Comparison of ENCODE assay signal across 31 cellular contexts in genomic region chr16:81882559-81882958, GRCh38.
"Had no signal": no experiment of that assay in that cellular context is flagged by ENCODE, and none has a peak within 500 bp of the region (broad histone marks: within the 10 kb centered on the region; RNA-seq: fewer than 3 reads in every experiment).

No MANE protein-coding gene starts in this region.

- H3K9me3 Mint-ChIP-seq: activated CD4-positive, alpha-beta memory T cell treated with anti-CD3 and anti-CD28 coated beads for 36 hours; activated CD4-positive, alpha-beta T cell treated with anti-CD3 and anti-CD28 coated beads, Interleukin-2, amount 10 ng/mL, durations not matched to agents 24 days and 14 days; activated naive CD4-positive, alpha-beta T cell treated with anti-CD3 and anti-CD28 coated beads, Interleukin-2, amount 10 ng/mL, durations not matched to agents 7 days and 5 days; activated naive CD4-positive, alpha-beta T cell treated with anti-CD3 and anti-CD28 coated beads, Interleukin-2, amount 50 U/mL, for 72 hours; activated naive CD8-positive, alpha-beta T cell treated with anti-CD3 and anti-CD28 coated beads, Interleukin-2, amount 10 ng/mL, durations not matched to agents 7 days and 5 days; activated T-helper 1 cell treated with anti-CD3 and anti-CD28 coated beads, Interleukin-12 subunit alpha, Interleukin-12 subunit beta, Interleukin-2, Interleukin-4 antibody, amounts not matched to agents 30 ng/mL and 10 ng/mL and 1 ng/mL, durations not matched to agents 14 hours and 24 hours and 36 hours; T-helper 2 cell treated with Interferon-gamma antibody and Interleukin-4, amounts not matched to agents 5 μg/mL and 100 μg/mL, for 36 hours had no signal

- H3K27ac Mint-ChIP-seq: activated CD4-positive, alpha-beta memory T cell treated with anti-CD3 and anti-CD28 coated beads for 36 hours; activated CD4-positive, alpha-beta T cell treated with anti-CD3 and anti-CD28 coated beads for 36 hours; activated CD4-positive, alpha-beta T cell treated with anti-CD3 and anti-CD28 coated beads, Interleukin-2, amount 10 ng/mL, durations not matched to agents 24 days and 14 days; activated CD8-positive, alpha-beta memory T cell treated with anti-CD3 and anti-CD28 coated beads, Interleukin-2, amount 10 ng/mL, durations not matched to agents 7 days and 5 days; activated CD8-positive, alpha-beta T cell treated with anti-CD3 and anti-CD28 coated beads, Interleukin-2, amount 10 ng/mL, durations not matched to agents 7 days and 5 days; activated naive CD4-positive, alpha-beta T cell treated with anti-CD3 and anti-CD28 coated beads, Interleukin-2, amount 10 ng/mL, durations not matched to agents 7 days and 5 days; activated naive CD4-positive, alpha-beta T cell treated with anti-CD3 and anti-CD28 coated beads, Interleukin-2, amount 50 U/mL, for 72 hours; activated naive CD8-positive, alpha-beta T cell treated with anti-CD3 and anti-CD28 coated beads, Interleukin-2, amount 10 ng/mL, durations not matched to agents 7 days and 5 days; activated T-helper 1 cell treated with anti-CD3 and anti-CD28 coated beads, Interleukin-12 subunit alpha, Interleukin-12 subunit beta, Interleukin-2, Interleukin-4 antibody, amounts not matched to agents 30 ng/mL and 10 ng/mL and 1 ng/mL, durations not matched to agents 14 hours and 24 hours and 36 hours; brain; T-helper 17 cell; T-helper 2 cell treated with Interferon-gamma antibody and Interleukin-4, amounts not matched to agents 5 μg/mL and 100 μg/mL, for 36 hours had no signal

- FAIRE-seq: colon, endometrium, endothelial cell of umbilical vein had no signal

- H3K27me3 Mint-ChIP-seq: activated CD4-positive, alpha-beta memory T cell treated with anti-CD3 and anti-CD28 coated beads for 36 hours; activated CD4-positive, alpha-beta T cell treated with anti-CD3 and anti-CD28 coated beads for 36 hours; activated CD4-positive, alpha-beta T cell treated with anti-CD3 and anti-CD28 coated beads, Interleukin-2, amount 10 ng/mL, durations not matched to agents 24 days and 14 days; activated CD8-positive, alpha-beta memory T cell treated with anti-CD3 and anti-CD28 coated beads, Interleukin-2, amount 10 ng/mL, durations not matched to agents 7 days and 5 days; activated naive CD4-positive, alpha-beta T cell treated with anti-CD3 and anti-CD28 coated beads, Interleukin-2, amount 10 ng/mL, durations not matched to agents 7 days and 5 days; activated naive CD8-positive, alpha-beta T cell treated with anti-CD3 and anti-CD28 coated beads, Interleukin-2, amount 10 ng/mL, durations not matched to agents 7 days and 5 days had no signal

- H3K4me1 Mint-ChIP-seq: activated CD4-positive, alpha-beta T cell treated with anti-CD3 and anti-CD28 coated beads for 36 hours; activated CD4-positive, alpha-beta T cell treated with anti-CD3 and anti-CD28 coated beads, Interleukin-2, amount 10 ng/mL, durations not matched to agents 24 days and 14 days; activated CD8-positive, alpha-beta memory T cell treated with anti-CD3 and anti-CD28 coated beads, Interleukin-2, amount 10 ng/mL, durations not matched to agents 7 days and 5 days; activated naive CD4-positive, alpha-beta T cell treated with anti-CD3 and anti-CD28 coated beads, Interleukin-2, amount 10 ng/mL, durations not matched to agents 7 days and 5 days; activated naive CD8-positive, alpha-beta T cell treated with anti-CD3 and anti-CD28 coated beads, Interleukin-2, amount 10 ng/mL, durations not matched to agents 7 days and 5 days; brain; T-helper 17 cell had no signal

- DNase-seq: activated CD4-positive, alpha-beta memory T cell treated with anti-CD3 and anti-CD28 coated beads for 36 hours; activated CD4-positive, alpha-beta T cell treated with anti-CD3 and anti-CD28 coated beads for 36 hours; activated CD4-positive, alpha-beta T cell treated with anti-CD3 and anti-CD28 coated beads, Interleukin-2, amount 10 ng/mL, durations not matched to agents 24 days and 14 days; activated CD4-positive, CD25-positive, alpha-beta regulatory T cell; activated CD4-positive, CD25-positive, alpha-beta regulatory T cell treated with anti-CD3 and anti-CD28 coated beads, Interleukin-2, amount 50 U/mL, for 72 hours; activated CD8-positive, alpha-beta memory T cell treated with anti-CD3 and anti-CD28 coated beads, Interleukin-2, amount 10 ng/mL, durations not matched to agents 7 days and 5 days; activated CD8-positive, alpha-beta memory T cell treated with anti-CD3 and anti-CD28 coated beads, Interleukin-2, amount 50 U/mL, for 4 hours; activated CD8-positive, alpha-beta T cell treated with anti-CD3 and anti-CD28 coated beads, Interleukin-2, amount 10 ng/mL, durations not matched to agents 7 days and 5 days; activated gamma-delta T cell; activated naive CD4-positive, alpha-beta T cell; activated naive CD4-positive, alpha-beta T cell treated with anti-CD3 and anti-CD28 coated beads, Interleukin-2, amount 10 ng/mL, durations not matched to agents 7 days and 5 days; activated naive CD8-positive, alpha-beta T cell treated with anti-CD3 and anti-CD28 coated beads, Interleukin-2, amount 10 ng/mL, durations not matched to agents 7 days and 5 days; activated T-cell treated with anti-CD3 and anti-CD28 coated beads, Interleukin-2, amount 50 U/mL, for 1 hour; activated T-cell treated with anti-CD3 and anti-CD28 coated beads, Interleukin-2, amount 50 U/mL, for 48 hours; cortex of kidney; effector CD8-positive, alpha-beta T cell; esophagus squamous epithelium; foreskin melanocyte; heart right ventricle; T-helper 1 cell; T-helper 17 cell; T1000; WERI-Rb-1 had no signal

- H3K4me3 Mint-ChIP-seq: activated CD4-positive, alpha-beta memory T cell treated with anti-CD3 and anti-CD28 coated beads for 36 hours; activated CD4-positive, alpha-beta T cell treated with anti-CD3 and anti-CD28 coated beads for 36 hours; activated CD4-positive, alpha-beta T cell treated with anti-CD3 and anti-CD28 coated beads, Interleukin-2, amount 10 ng/mL, durations not matched to agents 24 days and 14 days; activated CD8-positive, alpha-beta memory T cell treated with anti-CD3 and anti-CD28 coated beads, Interleukin-2, amount 10 ng/mL, durations not matched to agents 7 days and 5 days; activated CD8-positive, alpha-beta T cell treated with anti-CD3 and anti-CD28 coated beads, Interleukin-2, amount 10 ng/mL, durations not matched to agents 7 days and 5 days; activated naive CD4-positive, alpha-beta T cell treated with anti-CD3 and anti-CD28 coated beads, Interleukin-2, amount 10 ng/mL, durations not matched to agents 7 days and 5 days; activated naive CD8-positive, alpha-beta T cell treated with anti-CD3 and anti-CD28 coated beads, Interleukin-2, amount 10 ng/mL, durations not matched to agents 7 days and 5 days; activated T-helper 1 cell treated with anti-CD3 and anti-CD28 coated beads, Interleukin-12 subunit alpha, Interleukin-12 subunit beta, Interleukin-2, Interleukin-4 antibody, amounts not matched to agents 30 ng/mL and 10 ng/mL and 1 ng/mL, durations not matched to agents 14 hours and 24 hours and 36 hours; brain; T-helper 17 cell; T-helper 2 cell treated with Interferon-gamma antibody and Interleukin-4, amounts not matched to agents 5 μg/mL and 100 μg/mL, for 36 hours had no signal

- H3K36me3 Mint-ChIP-seq: activated CD4-positive, alpha-beta memory T cell treated with anti-CD3 and anti-CD28 coated beads for 36 hours; activated naive CD4-positive, alpha-beta T cell treated with anti-CD3 and anti-CD28 coated beads, Interleukin-2, amount 10 ng/mL, durations not matched to agents 7 days and 5 days; activated naive CD4-positive, alpha-beta T cell treated with anti-CD3 and anti-CD28 coated beads, Interleukin-2, amount 50 U/mL, for 72 hours; activated naive CD8-positive, alpha-beta T cell treated with anti-CD3 and anti-CD28 coated beads, Interleukin-2, amount 10 ng/mL, durations not matched to agents 7 days and 5 days; brain had no signal

- ATAC-seq: activated CD4-positive, alpha-beta T cell treated with anti-CD3 and anti-CD28 coated beads for 36 hours; activated CD8-positive, alpha-beta memory T cell treated with anti-CD3 and anti-CD28 coated beads, Interleukin-2, amount 10 ng/mL, durations not matched to agents 7 days and 5 days; activated CD8-positive, alpha-beta T cell treated with anti-CD3 and anti-CD28 coated beads, Interleukin-2, amount 10 ng/mL, durations not matched to agents 7 days and 5 days; activated naive CD4-positive, alpha-beta T cell treated with anti-CD3 and anti-CD28 coated beads, Interleukin-2, amount 50 U/mL, for 72 hours; gastroesophageal sphincter; heart right ventricle; T-helper 17 cell had no signal
